Comparison of ENCODE assay signal across 10 cellular contexts in the genomic region with DNA sequence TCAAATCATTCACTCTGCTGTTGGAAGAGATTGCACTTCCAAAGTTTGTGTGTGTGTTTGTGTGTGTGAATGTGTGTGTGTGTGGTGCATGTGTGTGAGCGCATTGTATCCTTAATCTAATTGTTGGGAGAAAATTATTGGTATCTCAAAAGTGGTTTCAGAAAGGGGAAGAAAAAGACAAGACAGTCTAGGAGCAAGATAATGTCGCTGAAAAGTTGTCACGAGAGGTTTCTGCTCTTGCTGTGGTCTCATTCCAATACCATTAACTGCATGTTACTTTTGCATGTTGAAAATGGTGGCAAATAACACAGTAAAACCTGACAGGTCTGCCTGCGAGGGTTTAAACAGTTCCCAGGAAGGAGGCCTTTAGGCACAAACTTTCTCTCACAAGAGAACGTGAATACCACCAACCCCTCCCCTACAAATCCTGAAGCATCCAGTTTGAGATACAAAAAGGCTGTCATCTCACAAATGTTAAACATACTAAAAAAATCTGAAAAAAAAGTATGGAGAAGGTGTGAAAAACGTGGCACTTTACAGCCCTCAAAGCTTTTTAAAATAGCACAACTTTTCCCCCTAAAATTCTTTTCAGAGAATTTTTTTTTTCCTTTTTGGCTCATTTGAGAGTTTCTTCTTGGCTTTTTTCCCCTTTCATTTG. TPM values are rescaled to one million over a fixed set of nuclear protein-coding genes. Genes with fewer than 3 reads are reported as not detected.
DNase-seq lines count a peak whose midpoint lies in the region; ATAC-seq, FAIRE-seq and TF ChIP-seq lines count a peak whose summit lies in the region.
"Had no signal": no experiment of that assay in that cellular context is flagged by ENCODE, and none has a peak within 500 bp of the region (broad histone marks: within the 10 kb centered on the region; RNA-seq: fewer than 3 reads in every experiment).

No MANE protein-coding gene starts in this region.

- whole genome bisulfite sequencing in H1 (ENCODE audit: extremely low coverage in 1 of 2, insufficient coverage in 1 of 2, insufficient read length in 1 of 2, insufficient replicate concordance in 2 of 2, low coverage in 1 of 2, low lambda C conversion rate in 2 of 2, missing lambda C conversion rate in 1 of 2), 2 experiments, result 27% methylated on average over 6 of the region's 6 CpGs; no CpG with 5 or more reads in 1 of the 2 experiments

- no peak for TF ChIP-seq POLR2A in H1 (IDR thresholded peaks at IDR 0.05; ENCODE audit: control extremely low read depth in 1 of 2, low read depth in 2 of 2, low read length in 2 of 2)
- no peak for TF ChIP-seq POLR2A in vagina (IDR thresholded peaks at IDR 0.05)
- TF ChIP-seq POLR2A in GM12892 (IDR thresholded peaks at IDR 0.05; ENCODE audit: low read depth, low read length), result no peak

- no peak overlapping the region for H3K4ac ChIP-seq in H1 (replicated peaks; ENCODE audit: insufficient read length, low read depth, low read length)

- H3K27me3 ChIP-seq in left ventricle myocardium inferior (ENCODE audit: low read depth) (no peaks in the 10 kb centered on the region), H1 (replicated peaks in 1 of 4; ENCODE audit: control insufficient read depth in 3 of 4, extremely low read depth in 1 of 4, insufficient read depth in 3 of 4, low read length in 3 of 4) (peaks cover 21 to 49% (median 46%) of the 10 kb centered on the region in 4 experiments), vagina (no peaks in the 10 kb centered on the region)

- H2BK15ac ChIP-seq in H1 (ENCODE audit: low read length), result no peak overlapping the region

- peaks cover 34% of the 10 kb centered on the region for H3K36me3 Mint-ChIP-seq in natural killer cell treated with Interleukin-12 subunit alpha and Interleukin-12 subunit beta and Interleukin-15 and Interleukin-18, amount 100 ng/mL, for 72 hours

- intact Hi-C loops in left ventricle myocardium inferior (cut with micrococcal nuclease), result loop anchor here (10.0 kb wide), 2 partner anchors 55 to 185 kb away; no protein-coding TSS in a partner anchor
- intact Hi-C loops in Right ventricle myocardium inferior (cut with DNase I), result loop anchor here (5.0 to 10.0 kb wide), 4 partner anchors 52 to 1405 kb away; no protein-coding TSS in a partner anchor
- intact Hi-C loops in vagina (cut with DNase I), result no loop called here

- DNase-seq in left ventricle myocardium inferior (no peak), Right ventricle myocardium inferior (ENCODE audit: missing footprints) (no peak), H1 (ENCODE audit: low read depth in 1 of 2, low spot score in 2 of 2) (no peak), vagina (ENCODE audit: extremely low spot score in 2 of 2) (no peak), AG20443 (ENCODE audit: low spot score) (no peak), GM12892 (ENCODE audit: insufficient read length) (no peak)
- DNase-seq in natural killer cell treated with Interleukin-12 subunit alpha and Interleukin-12 subunit beta and Interleukin-15 and Interleukin-18, amount 100 ng/mL, for 72 hours (ENCODE audit: low spot score), result no peak
- DNase-seq: activated T-cell treated with anti-CD3 and anti-CD28 coated beads, Interleukin-2, amount 50 U/mL, for 24 hours had no signal

- H3K9ac ChIP-seq in H1 (replicated peaks in 1 of 4; ENCODE audit: extremely low read depth in 1 of 4, low read depth in 3 of 4, low read length in 3 of 4), result no peak overlapping the region
- H3K9ac ChIP-seq: KMS-11 had no signal

- peak overlapping the region; percentile 85 for H3K4me3 ChIP-seq in left ventricle myocardium inferior
- H3K4me3 ChIP-seq in H1 (ENCODE audit: extremely low read depth in 1 of 4, insufficient read depth in 2 of 4, low read depth in 3 of 4, low read length in 4 of 4), result peak overlapping the region in 2 of 4 experiments; percentile 7 to 45; a peak in 3 of 8 replicates
- H3K4me3 ChIP-seq in vagina, result peak overlapping the region in 1 of 2 donors; percentile 22

- peak overlapping the region; percentile 40 to 79; a peak in 1 of 4 replicates for H3K4me2 ChIP-seq in H1 (ENCODE audit: insufficient read depth in 1 of 2, low read depth in 2 of 2, low read length in 2 of 2)
- H3K4me2 ChIP-seq: KMS-11 had no signal

- peaks cover 86 to 93% of the 10 kb centered on the region in 2 donors for H3K4me1 Mint-ChIP-seq in natural killer cell treated with Interleukin-12 subunit alpha and Interleukin-12 subunit beta and Interleukin-15 and Interleukin-18, amount 100 ng/mL, for 72 hours (ENCODE audit: low read depth in 2 of 2)

- H3K27ac Mint-ChIP-seq in natural killer cell treated with Interleukin-12 subunit alpha and Interleukin-12 subunit beta and Interleukin-15 and Interleukin-18, amount 100 ng/mL, for 72 hours, result peak overlapping the region in 1 of 2 donors; percentile 99

- TF ChIP-seq CTCF in left ventricle myocardium inferior (IDR thresholded peaks at IDR 0.05; ENCODE audit: borderline replicate concordance) (no peak), H1 (IDR thresholded peaks at IDR 0.05; ENCODE audit: control extremely low read depth in 1 of 3, insufficient read depth in 1 of 3, low read depth in 1 of 3, low read length in 3 of 3) (no peak), vagina (IDR thresholded peaks at IDR 0.05) (no peak)

- H3K4me1 ChIP-seq in left ventricle myocardium inferior, result peaks cover 89% of the 10 kb centered on the region
- peaks cover 11 to 46% (median 27%) of the 10 kb centered on the region in 4 experiments; a peak in 6 of 7 replicates for H3K4me1 ChIP-seq in H1 (replicated peaks in 1 of 4; ENCODE audit: control insufficient read depth in 3 of 4, insufficient read depth in 4 of 4, low read length in 3 of 4)
- peaks cover 56% of the 10 kb centered on the region for H3K4me1 ChIP-seq in vagina

- no peaks in the 10 kb centered on the region for H3K79me2 ChIP-seq in H1 (ENCODE audit: control insufficient read depth in 1 of 2, insufficient read depth in 2 of 2, low read length in 2 of 2)

- no peak overlapping the region for H3K23ac ChIP-seq in H1 (ENCODE audit: insufficient read length)

- H4K20me1 ChIP-seq in H1 (replicated peaks in 1 of 2; ENCODE audit: control insufficient read depth in 1 of 2, insufficient read depth in 2 of 2, low read length in 2 of 2), result peaks cover 0 to 2% of the 10 kb centered on the region in 2 experiments

- H4K8ac ChIP-seq in H1 (ENCODE audit: extremely low read depth, insufficient read depth, low read length), result no peak overlapping the region

- H3K18ac ChIP-seq in H1 (ENCODE audit: extremely low read depth, low read length), result no peak overlapping the region; the same call in 1 of the 2 replicates

- no peaks in the 10 kb centered on the region for H3K36me3 ChIP-seq in left ventricle myocardium inferior
- no peaks in the 10 kb centered on the region for H3K36me3 ChIP-seq in H1 (ENCODE audit: control insufficient read depth in 2 of 4, insufficient read depth in 4 of 4, low read length in 3 of 4)
- H3K36me3 ChIP-seq in vagina, result no peaks in the 10 kb centered on the region

- no peak overlapping the region for H2AFZ ChIP-seq in H1 (ENCODE audit: low read length)

- H4K5ac ChIP-seq in H1 (ENCODE audit: insufficient read length, low read depth, low read length), result no peak overlapping the region

- H3K27ac ChIP-seq in left ventricle myocardium inferior (replicated peaks), result peak overlapping the region; percentile 98
- no peak overlapping the region for H3K27ac ChIP-seq in H1 (ENCODE audit: low read depth, low read length)
- peak overlapping the region; percentile 99 for H3K27ac ChIP-seq in vagina
- H3K27ac ChIP-seq: KMS-11 had no signal

- no peak overlapping the region for H2BK120ac ChIP-seq in H1 (replicated peaks; ENCODE audit: low read depth, low read length)

- H4K91ac ChIP-seq in H1 (replicated peaks; ENCODE audit: insufficient read length, low read length), result no peak overlapping the region

- H3K79me1 ChIP-seq in H1 (ENCODE audit: low read depth, low read length), result no peaks in the 10 kb centered on the region

- TF ChIP-seq RAD21 in H1 (IDR thresholded peaks at IDR 0.05 in 1 of 2, conservative IDR thresholded peaks at IDR 0.05 in 1 of 2; ENCODE audit: low read depth in 2 of 2, low read length in 2 of 2), result no peak

- no peak for TF ChIP-seq EP300 in H1 (IDR thresholded peaks at IDR 0.05; ENCODE audit: borderline replicate concordance in 1 of 2, low read depth in 2 of 2, low read length in 2 of 2)

- H3K14ac ChIP-seq in H1 (ENCODE audit: insufficient read length), result no peak overlapping the region

- H3K4me3 Mint-ChIP-seq in natural killer cell treated with Interleukin-12 subunit alpha and Interleukin-12 subunit beta and Interleukin-15 and Interleukin-18, amount 100 ng/mL, for 72 hours, result peak overlapping the region; percentile 98

- FAIRE-seq in H1 (lab: Jason Lieb, UNC) (no peak), GM12892 (lab: Jason Lieb, UNC) (no peak)

- H2BK12ac ChIP-seq in H1 (ENCODE audit: low read depth, low read length), result peak overlapping the region; percentile 69; the same call in 1 of the 2 replicates

- H3K23me2 ChIP-seq in H1 (ENCODE audit: low read depth, low read length), result no peaks in the 10 kb centered on the region; the same call in none of the 2 replicates

- no peaks in the 10 kb centered on the region for H3K9me3 Mint-ChIP-seq in natural killer cell treated with Interleukin-12 subunit alpha and Interleukin-12 subunit beta and Interleukin-15 and Interleukin-18, amount 100 ng/mL, for 72 hours
- H3K9me3 Mint-ChIP-seq: activated T-cell treated with anti-CD3 and anti-CD28 coated beads, Interleukin-2, amount 50 U/mL, for 24 hours had no signal

- no peak overlapping the region; the same call in 1 of the 2 replicates for H2AK5ac ChIP-seq in H1 (ENCODE audit: low read depth, low read length)

- no peak overlapping the region; the same call in 1 of the 2 replicates for H2BK20ac ChIP-seq in H1 (ENCODE audit: low read length)

- no peaks in the 10 kb centered on the region for H3K27me3 Mint-ChIP-seq in natural killer cell treated with Interleukin-12 subunit alpha and Interleukin-12 subunit beta and Interleukin-15 and Interleukin-18, amount 100 ng/mL, for 72 hours

- no peak for ATAC-seq in Right ventricle myocardium inferior
- ATAC-seq in natural killer cell treated with Interleukin-12 subunit alpha and Interleukin-12 subunit beta and Interleukin-15 and Interleukin-18, amount 100 ng/mL, for 72 hours, result no peak
- ATAC-seq in GM21619 (IDR thresholded peaks at IDR 0.05; ENCODE audit: unreplicated experiment), result no peak

- H3K56ac ChIP-seq in H1 (replicated peaks; ENCODE audit: insufficient read length, low read depth, low read length), result no peak overlapping the region

- no peaks in the 10 kb centered on the region for H3K9me3 ChIP-seq in left ventricle myocardium inferior (replicated peaks)
- H3K9me3 ChIP-seq in H1 (ENCODE audit: insufficient read depth in 2 of 2, low read depth in 1 of 2, low read length in 1 of 2), result no peaks in the 10 kb centered on the region
- no peaks in the 10 kb centered on the region for H3K9me3 ChIP-seq in vagina

- POLR2A ChIA-PET in H1 (lab: Charles Lee; ENCODE audit: partially characterized antibody), result no interaction called here

- CTCF ChIA-PET in H1 (lab: Charles Lee; ENCODE audit: partially characterized antibody), result interaction anchor here (0.8 to 2.0 kb wide), 4 partner anchors 11 to 347 kb away, joined by 3 to 8 read pairs (median 4); a partner anchor contains a TSS

- H2BK5ac ChIP-seq in H1 (ENCODE audit: low read depth, low read length), result no peak overlapping the region

RNA-seq across cellular contexts. Expression of a gene that starts 10.2 kb away (rescaled TPM):
- total RNA-seq in left ventricle myocardium inferior (89.1 TPM), Right ventricle myocardium inferior (89.0 TPM), vagina (63.6 TPM)
- total RNA-seq in H1 (2021; fragmentation: NEBNext Ultra II Directional; extraction: Animal tissue kit (Norgen Biotek cat#: 25700)), result 0.13 TPM in 1 of 2 replicates, not detected in the other
- 0.22 and 0.38 TPM in 2 replicates for polyA plus RNA-seq in H1 (2011; rRNA removed)
- 0.40 TPM for polyA plus RNA-seq in H1 (2011; cell fraction: cytosol; rRNA removed)
- polyA plus RNA-seq in H1 (2011; cell fraction: nucleus; rRNA removed), result 1.00 TPM
- polyA plus RNA-seq in H1 (2012, experiment 1 of 2), result 0.46 to 0.78 TPM (median 0.66 TPM) in 4 replicates
- polyA plus RNA-seq in H1 (2012, experiment 2 of 2), result 0.07 TPM
- 0.04 TPM for polyA plus RNA-seq in H1 (2013, experiment 1 of 2)
- 0.04 TPM for polyA plus RNA-seq in H1 (2013, experiment 2 of 2)
- polyA minus RNA-seq in H1 (2011; rRNA and poly(A)+ RNA removed), result 1.2 and 1.6 TPM in 2 replicates
- 1.8 TPM for polyA minus RNA-seq in H1 (2011; cell fraction: cytosol; rRNA and poly(A)+ RNA removed)
- polyA minus RNA-seq in H1 (2011; cell fraction: nucleus; rRNA and poly(A)+ RNA removed), result 3.4 TPM
- 100 to 1,000 TPM; 181 to 248 TPM for total RNA-seq in natural killer cell treated with Interleukin-12 subunit alpha and Interleukin-12 subunit beta and Interleukin-15 and Interleukin-18, amount 100 ng/mL, for 72 hours
- 1.4 TPM for polyA plus RNA-seq in GM12892 (2012; ENCODE audit: missing spikeins)

Comparison
In these comparisons a context has a peak if more than half of its experiments do, and no peak if none do; other contexts are left out.
1. RNA of a gene that starts 10.2 kb away (total RNA-seq): 181 to 248 TPM in natural killer cell treated with Interleukin-12 subunit alpha and Interleukin-12 subunit beta and Interleukin-15 and Interleukin-18, amount 100 ng/mL, for 72 hours, 89.1 TPM in left ventricle myocardium inferior (single experiment), 89.0 TPM in Right ventricle myocardium inferior (single experiment) and 63.6 TPM in vagina (single experiment); 0.13 TPM in H1; every median in the first group is over 10 times any median in the second.